In the genomic region with DNA sequence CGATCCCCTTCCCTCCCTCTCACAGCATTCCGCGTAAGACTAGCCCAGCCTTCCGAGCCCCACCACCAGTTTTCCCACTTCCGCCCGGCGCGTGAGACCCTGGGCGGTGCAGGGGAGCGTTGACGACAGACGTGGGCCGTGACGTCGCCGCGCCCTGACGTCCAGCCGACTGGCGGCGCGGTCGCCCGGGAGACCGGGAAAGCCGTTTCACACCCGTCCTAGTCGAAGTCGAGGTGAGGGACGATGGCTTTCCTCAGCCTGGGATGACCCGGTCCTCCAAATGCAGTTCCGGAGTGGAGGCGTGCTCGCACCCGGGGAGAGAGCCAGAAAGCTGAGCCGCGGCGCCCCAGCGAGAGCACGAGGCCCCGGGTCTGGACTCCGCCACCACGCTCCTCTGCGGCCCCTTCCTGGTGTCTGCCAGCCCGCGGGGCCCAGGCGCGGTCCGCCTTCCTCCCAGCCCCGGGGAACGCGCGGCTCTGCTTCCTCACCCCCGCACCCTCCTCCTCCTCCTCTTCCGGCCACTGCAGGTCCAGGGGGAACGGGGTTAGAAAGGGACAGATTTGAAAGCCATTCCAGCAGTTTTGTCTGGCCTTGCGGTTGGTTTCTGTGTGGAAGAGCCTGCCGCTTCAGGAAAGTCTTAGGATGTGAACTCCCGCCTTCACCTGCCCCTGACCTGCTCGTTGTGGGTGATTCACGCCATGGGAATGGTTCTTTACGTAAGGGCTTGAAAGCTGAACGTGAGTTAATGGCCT, we compare ENCODE assay signal across 8 cellular contexts. TPM values are rescaled to one million over a fixed set of nuclear protein-coding genes. Genes with fewer than 3 reads are reported as not detected.
DNase-seq lines count a peak whose midpoint lies in the region; ATAC-seq and TF ChIP-seq lines count a peak whose summit lies in the region.

A gene (plus strand): TSS at position 210 of the 752 bp plus-strand sequence. CDS start 2,977 bp downstream, outside the sequence.

- peaks cover 69% of the 10 kb centered on the region for H3K27me3 ChIP-seq in HUES48 (ENCODE audit: control insufficient read depth, insufficient read depth, low read length)

- H3K36me3 Mint-ChIP-seq in nephron (ENCODE audit: low read depth), result no peaks in the 10 kb centered on the region
- no peaks in the 10 kb centered on the region for H3K36me3 Mint-ChIP-seq in stimulated activated naive CD8-positive, alpha-beta T cell treated with anti-CD3 and anti-CD28 coated beads, Interleukin-15, Interleukin-2, amounts not matched to agents 100 ng/mL and 50 ng/mL, for 24 hours (ENCODE audit: low read depth)

- H3K4me1 Mint-ChIP-seq in nephron, result peaks cover 27% of the 10 kb centered on the region
- H3K4me1 Mint-ChIP-seq in stimulated activated naive CD8-positive, alpha-beta T cell treated with anti-CD3 and anti-CD28 coated beads, Interleukin-15, Interleukin-2, amounts not matched to agents 100 ng/mL and 50 ng/mL, for 24 hours (ENCODE audit: low read depth), result peaks cover 26% of the 10 kb centered on the region

- no peaks in the 10 kb centered on the region for H3K9me3 Mint-ChIP-seq in nephron
- no peaks in the 10 kb centered on the region for H3K9me3 Mint-ChIP-seq in stimulated activated naive CD8-positive, alpha-beta T cell treated with anti-CD3 and anti-CD28 coated beads, Interleukin-15, Interleukin-2, amounts not matched to agents 100 ng/mL and 50 ng/mL, for 24 hours

- peak within 1 kb of the TSS; percentile 95 to 98 (median 96) for H3K27ac Mint-ChIP-seq in nephron
- H3K27ac Mint-ChIP-seq in stimulated activated naive CD8-positive, alpha-beta T cell treated with anti-CD3 and anti-CD28 coated beads, Interleukin-15, Interleukin-2, amounts not matched to agents 100 ng/mL and 50 ng/mL, for 24 hours, result peak within 1 kb of the TSS; percentile 97

- H3K4me1 ChIP-seq in HUES48 (ENCODE audit: control insufficient read depth, insufficient read depth, low read length), result peaks cover 40% of the 10 kb centered on the region

- H3K27ac ChIP-seq in HUES48 (ENCODE audit: low read depth, low read length), result peak within 1 kb of the TSS; percentile 89

- H3K27me3 Mint-ChIP-seq in nephron (ENCODE audit: low read depth), result no peaks in the 10 kb centered on the region
- no peaks in the 10 kb centered on the region for H3K27me3 Mint-ChIP-seq in stimulated activated naive CD8-positive, alpha-beta T cell treated with anti-CD3 and anti-CD28 coated beads, Interleukin-15, Interleukin-2, amounts not matched to agents 100 ng/mL and 50 ng/mL, for 24 hours

- H3K36me3 ChIP-seq in HUES48 (ENCODE audit: control insufficient read depth, insufficient read depth, low read length), result no peaks in the 10 kb centered on the region

- H3K4me3 ChIP-seq in HUES48 (ENCODE audit: low read depth, low read length) (peak within 1 kb of the TSS; percentile 67), fibroblast of the aortic adventitia (ENCODE audit: low read depth, low read length) (peak within 1 kb of the TSS; percentile 76)

- ATAC-seq in GM21390 (IDR thresholded peaks at IDR 0.05; ENCODE audit: unreplicated experiment), result peak; percentile 90

- H3K9me3 ChIP-seq in HUES48 (ENCODE audit: control insufficient read depth, insufficient read depth, low read length), result no peaks in the 10 kb centered on the region

- peak within 1 kb of the TSS; percentile 90 to 93 (median 91) for H3K4me3 Mint-ChIP-seq in nephron
- H3K4me3 Mint-ChIP-seq in stimulated activated naive CD8-positive, alpha-beta T cell treated with anti-CD3 and anti-CD28 coated beads, Interleukin-15, Interleukin-2, amounts not matched to agents 100 ng/mL and 50 ng/mL, for 24 hours, result peak within 1 kb of the TSS; percentile 93

- DNase-seq in DMS 273 (lab: John Stamatoyannopoulos, UW; ENCODE audit: unreplicated experiment) (peak; percentile 93), RPMI7951 (ENCODE audit: low read depth) (peak; percentile 94), fibroblast of the aortic adventitia (ENCODE audit: low read depth) (peak; percentile 90)
- peak; percentile 55 for DNase-seq in activated effector memory CD4-positive, alpha-beta T cell treated with Interleukin-2 at 50 U/mL for 16 hours

- no peak for TF ChIP-seq CTCF in fibroblast of the aortic adventitia (IDR thresholded peaks at IDR 0.05; ENCODE audit: insufficient read depth, low read length)
- TF ChIP-seq CTCF in nephron (IDR thresholded peaks at IDR 0.05; ENCODE audit: unreplicated experiment in 3 of 3), result no peak

- H3K9ac ChIP-seq in HUES48 (ENCODE audit: low read depth, low read length), result peak within 1 kb of the TSS; percentile 50

RNA-seq across cellular contexts. Expression of the gene that starts here (rescaled TPM):
- 1.8 and 2.1 TPM in 2 replicates for total RNA-seq in RPMI7951 (2014; rRNA removed; shearing (Covaris generic))
- total RNA-seq in fibroblast of the aortic adventitia (ENCODE audit: low replicate concordance), result 0.81 and 2.8 TPM in 2 replicates

Comparison
In these comparisons a context has a peak if more than half of its experiments do, and no peak if none do; other contexts are left out.
1. Peak in every context shown above with its lines: DNase-seq, ATAC-seq, H3K4me3 ChIP-seq and H3K27ac ChIP-seq.